Comparison of ENCODE assay signal across 1 cellular context in genomic region chr4:119315036-119315435, GRCh38.
TF ChIP-seq lines count a peak whose summit lies in the region.

No MANE protein-coding gene starts in this region.

TF ChIP-seq in GM23338, 12 proteins besides CTCF, POLR2A, EP300 and RAD21 (continued from another document):
- TF ChIP-seq ZNF462 (CRISPR knock-in tag; IDR thresholded peaks at IDR 0.05), result no peak
- no peak for TF ChIP-seq JUNB (IDR thresholded peaks at IDR 0.05; ENCODE audit: unreplicated experiment)
- TF ChIP-seq REST (IDR thresholded peaks at IDR 0.05; ENCODE audit: unreplicated experiment), result no peak
- no peak for TF ChIP-seq ZNF331 (CRISPR knock-in tag; IDR thresholded peaks at IDR 0.05; ENCODE audit: low read depth)
- no peak for TF ChIP-seq EZH2phosphoT487 (IDR thresholded peaks at IDR 0.05; ENCODE audit: unreplicated experiment)
- TF ChIP-seq EZH2 (IDR thresholded peaks at IDR 0.05; ENCODE audit: low read depth, unreplicated experiment), result no peak
- TF ChIP-seq POLR2AphosphoS5 (IDR thresholded peaks at IDR 0.05; ENCODE audit: low read depth), result no peak
